8 cellular contexts compared by ENCODE assay signal in the genomic region with DNA sequence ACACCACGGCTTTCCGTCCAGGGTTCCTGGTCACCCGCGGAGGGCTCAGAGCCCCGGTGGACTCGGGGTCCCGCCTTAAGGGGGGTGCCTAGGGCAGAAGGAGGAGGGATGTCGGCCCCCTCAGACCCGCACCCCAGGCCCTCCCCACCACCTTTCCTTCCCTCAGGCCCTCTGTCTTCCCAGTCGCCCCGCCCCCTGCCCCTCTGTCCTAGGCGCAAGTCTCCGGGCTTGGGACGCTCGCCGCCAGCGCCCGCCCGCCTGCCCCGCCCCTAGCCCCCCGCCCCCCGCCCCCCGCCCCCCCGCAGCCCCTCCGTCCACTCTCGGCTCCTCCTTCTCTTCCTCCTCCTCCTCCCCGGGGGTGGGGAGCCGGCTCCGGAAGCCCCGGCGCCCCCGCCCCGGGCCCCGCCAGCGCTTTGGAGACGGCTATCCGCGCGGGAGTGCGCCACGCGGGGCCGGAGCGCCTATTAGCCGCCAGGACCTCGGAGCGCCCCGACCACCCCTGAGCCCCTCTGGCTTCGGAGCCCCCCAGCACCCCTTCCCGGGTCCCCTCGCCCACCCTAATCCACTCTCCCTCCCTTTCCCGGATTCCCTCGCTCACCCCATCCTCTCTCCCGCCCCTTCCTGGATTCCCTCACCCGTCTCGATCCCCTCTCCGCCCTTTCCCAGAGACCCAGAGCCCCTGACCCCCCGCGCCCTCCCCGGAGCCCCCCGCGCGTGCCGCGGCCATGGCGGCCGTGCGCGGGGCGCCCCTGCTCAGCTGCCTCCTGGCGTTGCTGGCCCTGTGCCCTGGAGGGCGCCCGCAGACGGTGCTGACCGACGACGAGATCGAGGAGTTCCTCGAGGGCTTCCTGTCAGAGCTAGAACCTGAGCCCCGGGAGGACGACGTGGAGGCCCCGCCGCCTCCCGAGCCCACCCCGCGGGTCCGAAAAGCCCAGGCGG. TPM values are rescaled to one million over a fixed set of nuclear protein-coding genes. Genes with fewer than 3 reads are reported as not detected.
DNase-seq lines count a peak whose midpoint lies in the region; ATAC-seq and TF ChIP-seq lines count a peak whose summit lies in the region.

A gene (plus strand): TSS at position 405 of the 939 bp plus-strand sequence. CDS start 321 bp downstream, at position 726.

- H3K4me3 ChIP-seq in fibroblast of villous mesenchyme (ENCODE audit: low read depth, low read length): peak within 1 kb of the TSS; percentile 87

- peaks cover 10% of the 10 kb centered on the region for H3K4me1 Mint-ChIP-seq in activated CD4-positive, alpha-beta T cell treated with anti-CD3 and anti-CD28 coated beads, Interleukin-2, amount 10 ng/mL, durations not matched to agents 7 days and 5 days
- H3K4me1 Mint-ChIP-seq in neural crest cell: peaks cover 22% of the 10 kb centered on the region

- H3K9me3 Mint-ChIP-seq in activated CD4-positive, alpha-beta T cell treated with anti-CD3 and anti-CD28 coated beads, Interleukin-2, amount 10 ng/mL, durations not matched to agents 7 days and 5 days: no peaks in the 10 kb centered on the region
- H3K9me3 Mint-ChIP-seq in neural crest cell: no peaks in the 10 kb centered on the region

- H3K4me3 Mint-ChIP-seq in activated CD4-positive, alpha-beta T cell treated with anti-CD3 and anti-CD28 coated beads, Interleukin-2, amount 10 ng/mL, durations not matched to agents 7 days and 5 days: peak within 1 kb of the TSS; percentile 58
- H3K4me3 Mint-ChIP-seq in neural crest cell: peak within 1 kb of the TSS; percentile 87

- ATAC-seq in HG02763 (IDR thresholded peaks at IDR 0.05; ENCODE audit: unreplicated experiment) (no peak), HG02759 (IDR thresholded peaks at IDR 0.05; ENCODE audit: unreplicated experiment) (no peak)

- CTCF ChIA-PET in activated CD4-positive, alpha-beta T cell treated with anti-CD3 and anti-CD28 coated beads, Interleukin-2, amount 10 ng/mL, durations not matched to agents 7 days and 5 days (lab: Charles Lee): interaction anchor here (1.1 kb wide), 1 partner anchor 11 kb away, joined by 3 read pairs; no protein-coding TSS in a partner anchor

- peak within 1 kb of the TSS; percentile 63 for H3K27ac Mint-ChIP-seq in activated CD4-positive, alpha-beta T cell treated with anti-CD3 and anti-CD28 coated beads, Interleukin-2, amount 10 ng/mL, durations not matched to agents 7 days and 5 days
- no peak within 1 kb of the TSS for H3K27ac Mint-ChIP-seq in neural crest cell (ENCODE audit: unreplicated experiment)

- TF ChIP-seq CTCF in fibroblast of villous mesenchyme (IDR thresholded peaks at IDR 0.05; ENCODE audit: insufficient read depth, low read depth, low read length) (no peak), neural crest cell (conservative IDR thresholded peaks at IDR 0.05) (peak; percentile 14)

- peak; percentile 59 for DNase-seq in NCI-H146 (lab: John Stamatoyannopoulos, UW)
- no peak for DNase-seq in NCI-H146 treated with DMSO at 0.1 percent for 48 hours (lab: John Stamatoyannopoulos, UW; ENCODE audit: unreplicated experiment)
- DNase-seq in activated CD4-positive, alpha-beta T cell treated with anti-CD3 and anti-CD28 coated beads, Interleukin-2, amount 10 ng/mL, durations not matched to agents 7 days and 5 days: no peak
- DNase-seq in fibroblast of villous mesenchyme (ENCODE audit: low read depth): peak; percentile 53
- peak; percentile 26 for DNase-seq in neural crest cell (ENCODE audit: low read depth, low spot score)
- no peak for DNase-seq in effector CD4-positive, alpha-beta T cell

- POLR2A ChIA-PET in activated CD4-positive, alpha-beta T cell treated with anti-CD3 and anti-CD28 coated beads, Interleukin-2, amount 10 ng/mL, durations not matched to agents 7 days and 5 days (lab: Charles Lee): no interaction called here

- no peaks in the 10 kb centered on the region for H3K36me3 Mint-ChIP-seq in activated CD4-positive, alpha-beta T cell treated with anti-CD3 and anti-CD28 coated beads, Interleukin-2, amount 10 ng/mL, durations not matched to agents 7 days and 5 days (ENCODE audit: low read depth)
- H3K36me3 Mint-ChIP-seq in neural crest cell (ENCODE audit: low read depth): peaks cover 2% of the 10 kb centered on the region

- H3K27me3 Mint-ChIP-seq in activated CD4-positive, alpha-beta T cell treated with anti-CD3 and anti-CD28 coated beads, Interleukin-2, amount 10 ng/mL, durations not matched to agents 7 days and 5 days: peaks cover 23% of the 10 kb centered on the region
- no peaks in the 10 kb centered on the region for H3K27me3 Mint-ChIP-seq in neural crest cell (ENCODE audit: low read depth)

RNA-seq across cellular contexts. Expression of the gene that starts here (rescaled TPM):
- 1 to 10 TPM; 4.1 to 4.8 TPM for total RNA-seq in activated CD4-positive, alpha-beta T cell treated with anti-CD3 and anti-CD28 coated beads, Interleukin-2, amount 10 ng/mL, durations not matched to agents 7 days and 5 days
- total RNA-seq in fibroblast of villous mesenchyme (148 and 159 TPM in 2 replicates), neural crest cell (70.5 and 72.6 TPM in 2 replicates)

Comparison
In these comparisons a context has a peak if more than half of its experiments do, and no peak if none do; other contexts are left out.
1. RNA of the gene that starts here (total RNA-seq): 148 to 159 TPM in fibroblast of villous mesenchyme and 70.5 to 72.6 TPM in neural crest cell; 4.1 to 4.8 TPM in activated CD4-positive, alpha-beta T cell treated with anti-CD3 and anti-CD28 coated beads, Interleukin-2, amount 10 ng/mL, durations not matched to agents 7 days and 5 days; every median in the first group is over 10 times any median in the second.
2. DNase-seq: peak in NCI-H146 (single experiment), fibroblast of villous mesenchyme (single experiment) and neural crest cell (single experiment); none in NCI-H146 treated with DMSO at 0.1 percent for 48 hours (single experiment), activated CD4-positive, alpha-beta T cell treated with anti-CD3 and anti-CD28 coated beads, Interleukin-2, amount 10 ng/mL, durations not matched to agents 7 days and 5 days (single experiment) and effector CD4-positive, alpha-beta T cell (single experiment).